Comparison of ENCODE assay signal across 12 cellular contexts in the genomic region with DNA sequence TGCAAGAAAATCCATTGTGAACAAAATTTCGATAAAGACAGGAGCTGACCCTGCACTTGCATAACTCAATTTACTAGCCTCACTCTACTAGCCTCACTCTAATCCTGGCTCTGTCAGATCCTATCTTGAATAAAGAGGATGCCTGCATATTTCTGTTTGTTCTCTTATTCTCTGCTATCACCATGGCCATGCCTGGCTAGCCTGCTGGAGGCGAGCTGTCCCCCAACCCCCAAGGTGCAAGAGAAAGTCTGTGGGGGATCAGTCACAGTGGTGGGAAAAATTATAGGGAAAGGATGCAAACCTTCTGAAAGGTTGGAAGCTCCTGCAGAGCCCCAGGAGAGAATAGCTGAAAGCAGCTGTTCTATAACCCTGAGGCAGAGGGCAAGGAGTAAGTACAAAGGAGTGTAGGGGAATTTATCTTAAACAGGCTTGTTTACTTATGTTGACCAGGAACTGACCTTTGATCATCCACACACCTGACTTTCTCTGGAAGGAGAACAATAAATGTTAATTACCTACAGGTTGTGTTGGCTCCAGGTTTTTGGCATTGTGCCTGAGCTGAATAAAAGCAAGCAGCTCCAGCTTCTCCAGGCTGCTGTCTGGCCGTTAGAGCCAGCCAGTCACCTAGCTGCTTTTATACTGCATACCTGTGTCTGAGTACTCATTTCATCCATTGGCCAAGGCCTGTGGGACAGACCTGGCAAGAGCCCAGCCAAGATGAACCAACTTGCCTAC.
DNase-seq lines count a peak whose midpoint lies in the region; TF ChIP-seq lines count a peak whose summit lies in the region.
"Had no signal": no experiment of that assay in that cellular context is flagged by ENCODE, and none has a peak within 500 bp of the region (broad histone marks: within the 10 kb centered on the region; RNA-seq: fewer than 3 reads in every experiment).

No MANE protein-coding gene starts in this region.

- H3K4me3 ChIP-seq in HEK293 (ENCODE audit: low read depth, low read length) (no peak overlapping the region), colonic mucosa (no peak overlapping the region), parathyroid adenoma (ENCODE audit: low read depth, low read length) (peak overlapping the region; percentile 44)
- H3K4me3 ChIP-seq: ascending aorta had no signal

- H3K9ac ChIP-seq in colonic mucosa (ENCODE audit: low read depth in 2 of 2, low read length in 2 of 2) (peak overlapping the region in 1 of 2 donors; percentile 38), parathyroid adenoma (no peak overlapping the region)

- DNase-seq in NCI-H526 (lab: John Stamatoyannopoulos, UW) (peak; percentile 84 to 85), colonic mucosa (peak; percentile 95), NAMALWA (ENCODE audit: low spot score) (no peak), NCI-H1694 treated with DMSO at 0.1 percent for 48 hours (lab: John Stamatoyannopoulos, UW) (no peak), GF-D8 (lab: John Stamatoyannopoulos, UW) (no peak)
- no peak for DNase-seq in activated CD4-positive, CD25-positive, alpha-beta regulatory T cell treated with anti-CD3 and anti-CD28 coated beads, Interleukin-2, amount 50 U/mL, for 72 hours
- DNase-seq: activated T-cell treated with anti-CD3 and anti-CD28 coated beads, Interleukin-2, amount 50 U/mL, for 24 hours; NCI-H1048; stimulated activated naive B cell treated with anti-CD40 and anti-IgM and Interleukin-4, amounts not matched to agents 10 μg/mL and 1 μg/mL and 100 μg/mL, for 72 hours had no signal

- peak overlapping the region; percentile 40 for H3K4me2 ChIP-seq in parathyroid adenoma (ENCODE audit: low read length)

- H3K27me3 ChIP-seq in colonic mucosa (no peaks in the 10 kb centered on the region), parathyroid adenoma (ENCODE audit: control insufficient read depth, insufficient read depth, low read length) (no peaks in the 10 kb centered on the region)
- H3K27me3 ChIP-seq: ascending aorta had no signal

- H3K9me3 ChIP-seq in HEK293 (ENCODE audit: control insufficient read depth, insufficient read depth, low read depth, low read length) (no peaks in the 10 kb centered on the region), colonic mucosa (no peaks in the 10 kb centered on the region), parathyroid adenoma (ENCODE audit: control insufficient read depth, low read length) (no peaks in the 10 kb centered on the region)
- H3K9me3 ChIP-seq: ascending aorta had no signal

- no peaks in the 10 kb centered on the region for H3K79me2 ChIP-seq in parathyroid adenoma

- CTCF ChIA-PET in HEK293 (lab: Yijun Ruan, JAX): interaction anchor here (0.7 to 1.8 kb wide), 3 partner anchors 12 to 262 kb away, joined by 3 to 6 read pairs (median 6); no protein-coding TSS in a partner anchor

- H3K36me3 ChIP-seq in HEK293 (ENCODE audit: control insufficient read depth in 2 of 2, insufficient read depth in 1 of 2, low read length in 2 of 2) (no peaks in the 10 kb centered on the region), colonic mucosa (no peaks in the 10 kb centered on the region), parathyroid adenoma (ENCODE audit: control insufficient read depth, insufficient read depth, low read length) (no peaks in the 10 kb centered on the region)
- H3K36me3 ChIP-seq: ascending aorta had no signal

- no peak overlapping the region for H2AFZ ChIP-seq in parathyroid adenoma

- no peak for TF ChIP-seq CTCF in HEK293 (tag by site-specific recombination; IDR thresholded peaks at IDR 0.05)
- TF ChIP-seq CTCF in colonic mucosa (IDR thresholded peaks at IDR 0.05): no peak
- TF ChIP-seq CTCF in parathyroid adenoma (IDR thresholded peaks at IDR 0.05): no peak

- intact Hi-C loops in colonic mucosa (cut with DNase I): no loop called here

- POLR2A ChIA-PET in HEK293 (lab: Yijun Ruan, JAX): no interaction called here

- H3K27ac ChIP-seq in HEK293 (ENCODE audit: extremely low read depth, low read depth, low read length) (no peak overlapping the region), colonic mucosa (peak overlapping the region; percentile 68), parathyroid adenoma (no peak overlapping the region)
- H3K27ac ChIP-seq: ascending aorta had no signal

- H3K4me1 ChIP-seq in HEK293 (ENCODE audit: control insufficient read depth, insufficient read depth, low read length): peaks cover 2% of the 10 kb centered on the region; the same call in 1 of the 2 replicates
- no peaks in the 10 kb centered on the region for H3K4me1 ChIP-seq in colonic mucosa
- no peaks in the 10 kb centered on the region for H3K4me1 ChIP-seq in parathyroid adenoma
- H3K4me1 ChIP-seq: ascending aorta had no signal

TF ChIP-seq in HEK293, 187 proteins besides CTCF, POLR2A, EP300 and RAD21:
- TF ChIP-seq GLIS1 (tag by site-specific recombination; IDR thresholded peaks at IDR 0.05) (peak; percentile 81), ZNF571 (tag by site-specific recombination; IDR thresholded peaks at IDR 0.05) (no peak), ZNF394 (tag by site-specific recombination; IDR thresholded peaks at IDR 0.05; ENCODE audit: borderline replicate concordance) (no peak), ZNF707 (tag by site-specific recombination; IDR thresholded peaks at IDR 0.05) (no peak)
- TF ChIP-seq, protein P1, sequence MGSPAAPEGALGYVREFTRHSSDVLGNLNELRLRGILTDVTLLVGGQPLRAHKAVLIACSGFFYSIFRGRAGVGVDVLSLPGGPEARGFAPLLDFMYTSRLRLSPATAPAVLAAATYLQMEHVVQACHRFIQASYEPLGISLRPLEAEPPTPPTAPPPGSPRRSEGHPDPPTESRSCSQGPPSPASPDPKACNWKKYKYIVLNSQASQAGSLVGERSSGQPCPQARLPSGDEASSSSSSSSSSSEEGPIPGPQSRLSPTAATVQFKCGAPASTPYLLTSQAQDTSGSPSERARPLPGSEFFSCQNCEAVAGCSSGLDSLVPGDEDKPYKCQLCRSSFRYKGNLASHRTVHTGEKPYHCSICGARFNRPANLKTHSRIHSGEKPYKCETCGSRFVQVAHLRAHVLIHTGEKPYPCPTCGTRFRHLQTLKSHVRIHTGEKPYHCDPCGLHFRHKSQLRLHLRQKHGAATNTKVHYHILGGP (tag by site-specific recombination; IDR thresholded peaks at IDR 0.05): 0 out of 2 replicates have a peak, but pooled peaks have one; percentile 12
TF ChIP-seq in HEK293: peak in this region for 2.

Comparison
In these comparisons a context has a peak if more than half of its experiments do, and no peak if none do; other contexts are left out.
1. DNase-seq: peak in NCI-H526 (2 of 2) and colonic mucosa (single experiment); none in NAMALWA (single experiment), NCI-H1694 treated with DMSO at 0.1 percent for 48 hours (single experiment), activated CD4-positive, CD25-positive, alpha-beta regulatory T cell treated with anti-CD3 and anti-CD28 coated beads, Interleukin-2, amount 50 U/mL, for 72 hours (single experiment) and GF-D8 (single experiment).